Comparison of ENCODE assay signal across 23 cellular contexts in genomic region chr10:1650542-1651279, GRCh38.
"Had no signal": no experiment of that assay in that cellular context is flagged by ENCODE, and none has a peak within 500 bp of the region (broad histone marks: within the 10 kb centered on the region; RNA-seq: fewer than 3 reads in every experiment).

No MANE protein-coding gene starts in this region.

- H3K27ac Mint-ChIP-seq: activated CD4-positive, alpha-beta memory T cell treated with anti-CD3 and anti-CD28 coated beads, Interleukin-2, amount 10 ng/mL, durations not matched to agents 7 days and 5 days; activated CD4-positive, alpha-beta T cell treated with anti-CD3 and anti-CD28 coated beads, Interleukin-2, amount 10 ng/mL, durations not matched to agents 24 days and 14 days; activated CD8-positive, alpha-beta memory T cell treated with anti-CD3 and anti-CD28 coated beads, Interleukin-2, amount 10 ng/mL, durations not matched to agents 7 days and 5 days; activated naive CD4-positive, alpha-beta T cell treated with anti-CD3 and anti-CD28 coated beads, Interleukin-2, amount 10 ng/mL, durations not matched to agents 7 days and 5 days; effector memory CD8-positive, alpha-beta T cell; nephron; T-cell; T-helper 2 cell treated with Interferon-gamma antibody and Interleukin-4, amounts not matched to agents 5 μg/mL and 100 μg/mL, for 36 hours had no signal

- H3K36me3 Mint-ChIP-seq: activated CD8-positive, alpha-beta memory T cell treated with anti-CD3 and anti-CD28 coated beads, Interleukin-2, amount 10 ng/mL, durations not matched to agents 7 days and 5 days; activated naive CD4-positive, alpha-beta T cell treated with anti-CD3 and anti-CD28 coated beads, Interleukin-2, amount 10 ng/mL, durations not matched to agents 7 days and 5 days; T-cell had no signal

- H3K27ac ChIP-seq: cardiac muscle cell, esophagus muscularis mucosa, gastrocnemius medialis, left ventricle myocardium inferior, thyroid gland, VCaP had no signal

- H3K36me3 ChIP-seq: cardiac muscle cell, esophagus muscularis mucosa, gastrocnemius medialis, left ventricle myocardium inferior, thyroid gland had no signal

- DNase-seq: activated CD4-positive, alpha-beta memory T cell treated with anti-CD3 and anti-CD28 coated beads, Interleukin-2, amount 10 ng/mL, durations not matched to agents 7 days and 5 days; activated CD4-positive, alpha-beta T cell treated with anti-CD3 and anti-CD28 coated beads, Interleukin-2, amount 10 ng/mL, durations not matched to agents 24 days and 14 days; activated CD8-positive, alpha-beta memory T cell treated with anti-CD3 and anti-CD28 coated beads, Interleukin-2, amount 10 ng/mL, durations not matched to agents 7 days and 5 days; activated effector memory CD4-positive, alpha-beta T cell treated with anti-CD3 and anti-CD28 coated beads, Interleukin-2, amount 50 U/mL, for 16 hours; activated naive CD4-positive, alpha-beta T cell treated with anti-CD3 and anti-CD28 coated beads, Interleukin-2, amount 10 ng/mL, durations not matched to agents 7 days and 5 days; activated T-cell treated with anti-CD3 and anti-CD28 coated beads for 4 hours; amygdala; effector memory CD8-positive, alpha-beta T cell; gastrocnemius medialis; hypothalamus; left ventricle myocardium inferior; mammary epithelial cell; stimulated activated CD4-positive, alpha-beta T cell treated with anti-CD3 and anti-CD28 coated beads, Interleukin-4, amount 100 ng/mL, for 24 hours; stimulated activated naive CD8-positive, alpha-beta T cell treated with anti-CD3 and anti-CD28 coated beads, Interleukin-15, Interleukin-2, amounts not matched to agents 100 U/mL and 50 U/mL, for 24 hours; thyroid gland had no signal

- H3K27me3 Mint-ChIP-seq: activated CD4-positive, alpha-beta memory T cell treated with anti-CD3 and anti-CD28 coated beads, Interleukin-2, amount 10 ng/mL, durations not matched to agents 7 days and 5 days; activated CD4-positive, alpha-beta T cell treated with anti-CD3 and anti-CD28 coated beads, Interleukin-2, amount 10 ng/mL, durations not matched to agents 24 days and 14 days; activated CD8-positive, alpha-beta memory T cell treated with anti-CD3 and anti-CD28 coated beads, Interleukin-2, amount 10 ng/mL, durations not matched to agents 7 days and 5 days; activated naive CD4-positive, alpha-beta T cell treated with anti-CD3 and anti-CD28 coated beads, Interleukin-2, amount 10 ng/mL, durations not matched to agents 7 days and 5 days had no signal

- H3K4me1 Mint-ChIP-seq: activated CD4-positive, alpha-beta memory T cell treated with anti-CD3 and anti-CD28 coated beads, Interleukin-2, amount 10 ng/mL, durations not matched to agents 7 days and 5 days; activated CD4-positive, alpha-beta T cell treated with anti-CD3 and anti-CD28 coated beads, Interleukin-2, amount 10 ng/mL, durations not matched to agents 24 days and 14 days; activated CD8-positive, alpha-beta memory T cell treated with anti-CD3 and anti-CD28 coated beads, Interleukin-2, amount 10 ng/mL, durations not matched to agents 7 days and 5 days; activated naive CD4-positive, alpha-beta T cell treated with anti-CD3 and anti-CD28 coated beads, Interleukin-2, amount 10 ng/mL, durations not matched to agents 7 days and 5 days; nephron; T-cell had no signal

- H3K4me1 ChIP-seq: esophagus muscularis mucosa, gastrocnemius medialis, left ventricle myocardium inferior, thyroid gland had no signal

- H3K9me3 ChIP-seq: esophagus muscularis mucosa, gastrocnemius medialis, left ventricle myocardium inferior, thyroid gland had no signal

- H3K4me3 Mint-ChIP-seq: activated CD4-positive, alpha-beta memory T cell treated with anti-CD3 and anti-CD28 coated beads, Interleukin-2, amount 10 ng/mL, durations not matched to agents 7 days and 5 days; activated CD4-positive, alpha-beta T cell treated with anti-CD3 and anti-CD28 coated beads, Interleukin-2, amount 10 ng/mL, durations not matched to agents 24 days and 14 days; activated CD8-positive, alpha-beta memory T cell treated with anti-CD3 and anti-CD28 coated beads, Interleukin-2, amount 10 ng/mL, durations not matched to agents 7 days and 5 days; activated naive CD4-positive, alpha-beta T cell treated with anti-CD3 and anti-CD28 coated beads, Interleukin-2, amount 10 ng/mL, durations not matched to agents 7 days and 5 days; effector memory CD8-positive, alpha-beta T cell; nephron; T-cell; T-helper 2 cell treated with Interferon-gamma antibody and Interleukin-4, amounts not matched to agents 5 μg/mL and 100 μg/mL, for 36 hours had no signal

- H3K27me3 ChIP-seq: cardiac muscle cell, gastrocnemius medialis, thyroid gland had no signal

- H3K4me3 ChIP-seq: cardiac muscle cell, dorsolateral prefrontal cortex, esophagus muscularis mucosa, gastrocnemius medialis, left ventricle myocardium inferior, thyroid gland had no signal

- ATAC-seq: activated CD4-positive, CD25-positive, alpha-beta regulatory T cell treated with anti-CD3 and anti-CD28 coated beads, Interleukin-2, amount 50 U/mL, for 24 hours; activated CD8-positive, alpha-beta memory T cell treated with anti-CD3 and anti-CD28 coated beads, Interleukin-2, amount 10 ng/mL, durations not matched to agents 7 days and 5 days; effector memory CD8-positive, alpha-beta T cell; gastrocnemius medialis; stimulated activated naive CD8-positive, alpha-beta T cell treated with anti-CD3 and anti-CD28 coated beads, Interleukin-15, Interleukin-2, amounts not matched to agents 100 U/mL and 50 U/mL, for 24 hours; T-cell had no signal

- H3K9me3 Mint-ChIP-seq: activated CD4-positive, alpha-beta memory T cell treated with anti-CD3 and anti-CD28 coated beads, Interleukin-2, amount 10 ng/mL, durations not matched to agents 7 days and 5 days; activated CD4-positive, alpha-beta T cell treated with anti-CD3 and anti-CD28 coated beads, Interleukin-2, amount 10 ng/mL, durations not matched to agents 24 days and 14 days; effector memory CD8-positive, alpha-beta T cell; nephron; T-cell; T-helper 2 cell treated with Interferon-gamma antibody and Interleukin-4, amounts not matched to agents 5 μg/mL and 100 μg/mL, for 36 hours had no signal
